ENCODE assay signal across 1 cellular context in genomic region chr5:59767753-59768159, GRCh38.
TF ChIP-seq lines count a peak whose summit lies in the region.

No MANE protein-coding gene starts in this region.

TF ChIP-seq in H1, 55 proteins besides CTCF, POLR2A, EP300 and RAD21 (continued from another document):
- TF ChIP-seq CHD7 (IDR thresholded peaks at IDR 0.05; ENCODE audit: insufficient replicate concordance, low read length) = no peak
